ENCODE assay signal across 26 cellular contexts in genomic region chr4:39548425-39549067, GRCh38. TPM values are rescaled to one million over a fixed set of nuclear protein-coding genes. Genes with fewer than 3 reads are reported as not detected.
DNase-seq lines count a peak whose midpoint lies in the region; ATAC-seq, FAIRE-seq and TF ChIP-seq lines count a peak whose summit lies in the region.
"Had no signal": no experiment of that assay in that cellular context is flagged by ENCODE, and none has a peak within 500 bp of the region (broad histone marks: within the 10 kb centered on the region; RNA-seq: fewer than 3 reads in every experiment).

No MANE protein-coding gene starts in this region.

- no peaks in the 10 kb centered on the region for H3K36me3 ChIP-seq in kidney (ENCODE audit: control insufficient read depth in 1 of 2, insufficient read depth in 2 of 2, low read length in 2 of 2)
- H3K36me3 ChIP-seq: gastrocnemius medialis, WERI-Rb-1 had no signal

- DNase-seq in A172 (ENCODE audit: low spot score) (peak; percentile 10), HFFc6 (peak; percentile 63), astrocyte of the hippocampus (ENCODE audit: low read depth, low spot score) (peak; percentile 36), kidney (no peak), caudate nucleus (lab: John Stamatoyannopoulos, UW) (no peak), SK-N-DZ (ENCODE audit: low spot score) (no peak)
- DNase-seq: activated CD4-positive, alpha-beta T cell treated with anti-CD3 and anti-CD28 coated beads, Interleukin-2, amount 50 U/mL, for 4 hours; activated naive CD4-positive, alpha-beta T cell treated with Interleukin-2 at 50 U/mL for 16 hours; activated T-cell treated with anti-CD3 and anti-CD28 coated beads for 4 hours; aorta; CD8-positive, alpha-beta memory T cell; cortex of kidney; DMS79 treated with DMSO at 0.1 percent for 48 hours; gastrocnemius medialis; KG1; left colon; NCI-H2081; NCI-H510A treated with DMSO at 0.1 percent for 48 hours; small intestine; stimulated activated CD4-positive, alpha-beta T cell treated with anti-CD3 and anti-CD28 coated beads, Interleukin-4, amount 100 ng/mL, for 24 hours; T-helper 17 cell had no signal

- H3K27ac Mint-ChIP-seq in HFFc6: peak overlapping the region; percentile 76
- H3K27ac Mint-ChIP-seq: natural killer cell treated with Interleukin-12 subunit alpha and Interleukin-12 subunit beta and Interleukin-15 and Interleukin-18, amount 100 ng/mL, for 72 hours; T-helper 17 cell had no signal

- no peak overlapping the region for H3K4me3 Mint-ChIP-seq in HFFc6
- H3K4me3 Mint-ChIP-seq: CD8-positive, alpha-beta memory T cell; natural killer cell treated with Interleukin-12 subunit alpha and Interleukin-12 subunit beta and Interleukin-15 and Interleukin-18, amount 100 ng/mL, for 72 hours; T-helper 17 cell had no signal

- peak; percentile 29 for FAIRE-seq in kidney (lab: Jason Lieb, UNC)
- FAIRE-seq: small intestine had no signal

- H3K27me3 Mint-ChIP-seq in HFFc6 (ENCODE audit: insufficient read depth): no peaks in the 10 kb centered on the region
- H3K27me3 Mint-ChIP-seq: CD8-positive, alpha-beta memory T cell; natural killer cell treated with Interleukin-12 subunit alpha and Interleukin-12 subunit beta and Interleukin-15 and Interleukin-18, amount 100 ng/mL, for 72 hours; T-helper 17 cell had no signal

- no peaks in the 10 kb centered on the region for H3K9me3 Mint-ChIP-seq in HFFc6
- H3K9me3 Mint-ChIP-seq: CD8-positive, alpha-beta memory T cell; natural killer cell treated with Interleukin-12 subunit alpha and Interleukin-12 subunit beta and Interleukin-15 and Interleukin-18, amount 100 ng/mL, for 72 hours had no signal

- no peaks in the 10 kb centered on the region for H3K9me3 ChIP-seq in kidney (ENCODE audit: control insufficient read depth in 1 of 2, low read length in 2 of 2)
- H3K9me3 ChIP-seq: gastrocnemius medialis had no signal

- peaks cover 46% of the 10 kb centered on the region for H3K4me1 Mint-ChIP-seq in HFFc6 (ENCODE audit: low read depth)
- H3K4me1 Mint-ChIP-seq: CD8-positive, alpha-beta memory T cell; T-helper 17 cell had no signal

- TF ChIP-seq CTCF in HFFc6 (IDR thresholded peaks at IDR 0.05) (no peak), kidney (IDR thresholded peaks at IDR 0.05; ENCODE audit: borderline replicate concordance, extremely low read depth, insufficient read depth) (no peak)

- intact Hi-C loops in kidney (cut with DNase I): no loop called here

- H3K4me1 ChIP-seq in kidney (ENCODE audit: control insufficient read depth in 1 of 2, insufficient read depth in 1 of 2, low read depth in 1 of 2, low read length in 2 of 2): peaks cover 0 to 2% of the 10 kb centered on the region in 2 donors
- H3K4me1 ChIP-seq: gastrocnemius medialis had no signal

- no peak overlapping the region for H3K4me3 ChIP-seq in kidney (ENCODE audit: low read length in 2 of 2)
- H3K4me3 ChIP-seq: gastrocnemius medialis had no signal

- peaks cover 13% of the 10 kb centered on the region for H3K36me3 Mint-ChIP-seq in HFFc6 (ENCODE audit: low read depth)
- H3K36me3 Mint-ChIP-seq: natural killer cell treated with Interleukin-12 subunit alpha and Interleukin-12 subunit beta and Interleukin-15 and Interleukin-18, amount 100 ng/mL, for 72 hours had no signal

- H3K27ac ChIP-seq in kidney (ENCODE audit: low read depth in 2 of 2, low read length in 2 of 2) (no peak overlapping the region), caudate nucleus (ENCODE audit: low read depth, low read length) (no peak overlapping the region)
- H3K27ac ChIP-seq: gastrocnemius medialis, WERI-Rb-1 had no signal

- no peak overlapping the region for H3K9ac ChIP-seq in kidney (ENCODE audit: low read length in 2 of 2)

- ATAC-seq in HG03025 (IDR thresholded peaks at IDR 0.05; ENCODE audit: low FRiP score, unreplicated experiment) (no peak), GM18867 (IDR thresholded peaks at IDR 0.05; ENCODE audit: unreplicated experiment) (no peak)
- ATAC-seq: gastrocnemius medialis; left colon; natural killer cell treated with Interleukin-12 subunit alpha and Interleukin-12 subunit beta and Interleukin-15 and Interleukin-18, amount 100 ng/mL, for 72 hours; Right ventricle myocardium inferior; T-helper 17 cell had no signal

RNA-seq across cellular contexts. Expression of gene UGDH, which starts 21.3 kb away (rescaled TPM):
- total RNA-seq in A172 (2014; rRNA removed; shearing (Covaris generic)): 71.1 and 82.8 TPM in 2 replicates
- total RNA-seq in HFFc6 (2021; fragmentation: NEBNext Ultra II Directional; extraction: Animal tissue kit (Norgen Biotek cat#: 25700)): 100 to 1,000 TPM in 5 of 6 experiments, 10 to 100 TPM in 1; 97.1 to 169 (median 158) TPM
- 79.4 TPM for total RNA-seq in kidney
- polyA plus RNA-seq in kidney (ENCODE audit: insufficient read depth, low read depth, low replicate concordance): 28.2 TPM
- 18.6 and 27.2 TPM in 2 replicates for polyA plus RNA-seq in SK-N-DZ (2014; cell fraction: cytosol; rRNA removed)
- 6.6 and 10.3 TPM in 2 replicates for polyA plus RNA-seq in SK-N-DZ (2014; cell fraction: nucleus; rRNA removed)

Comparison
In these comparisons a context has a peak if more than half of its experiments do, and no peak if none do; other contexts are left out.
1. DNase-seq: peak in A172 (single experiment), HFFc6 (single experiment) and astrocyte of the hippocampus (single experiment); none in kidney (single experiment), caudate nucleus (0 of 61) and SK-N-DZ (single experiment).